8 cellular contexts compared by ENCODE assay signal in the genomic region with DNA sequence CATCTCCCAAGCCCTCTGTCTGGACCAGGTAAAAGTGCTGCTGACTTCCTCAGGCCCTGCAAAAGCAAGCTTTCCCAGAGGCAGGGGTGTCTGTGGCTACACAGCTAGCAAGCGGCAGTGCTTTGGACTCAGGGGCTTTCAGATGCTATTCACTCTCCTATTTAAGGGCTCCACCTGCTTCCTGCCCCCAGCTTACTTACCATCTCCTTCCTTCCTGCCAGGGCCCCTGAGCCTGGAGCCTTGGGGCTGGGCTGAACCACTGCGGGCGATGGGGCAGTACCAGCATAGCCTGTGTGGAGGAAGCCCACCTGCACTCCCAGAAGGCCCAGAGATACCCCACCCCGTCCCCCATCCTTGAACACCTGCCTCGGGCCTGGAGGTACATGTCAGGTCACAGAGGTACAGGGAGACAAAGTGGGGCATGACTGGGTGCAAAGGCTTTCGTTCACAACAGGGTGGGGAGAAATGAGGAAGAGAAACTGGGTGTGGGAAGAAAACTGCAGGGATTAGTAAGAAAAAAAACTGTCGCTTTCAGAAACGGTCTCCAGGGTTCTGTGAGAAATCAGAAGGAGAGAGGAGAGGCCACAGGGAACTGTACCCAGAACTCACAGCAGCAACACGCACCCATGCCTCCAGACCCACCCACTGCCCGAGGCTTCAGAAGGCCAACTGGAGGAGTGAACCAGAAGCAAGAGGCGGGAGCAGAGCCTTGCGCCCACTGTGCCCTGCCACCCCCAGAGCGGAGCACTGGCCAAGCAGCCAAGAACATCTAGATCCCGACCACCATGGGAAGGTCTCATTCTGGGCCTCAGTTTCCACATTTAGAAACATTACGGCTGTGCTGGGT. TPM values are rescaled to one million over a fixed set of nuclear protein-coding genes. Genes with fewer than 3 reads are reported as not detected.
DNase-seq lines count a peak whose midpoint lies in the region; ATAC-seq and TF ChIP-seq lines count a peak whose summit lies in the region.

No MANE protein-coding gene starts in this region.

- no peak for TF ChIP-seq CTCF in mucosa of descending colon (IDR thresholded peaks at IDR 0.05)

- H3K27ac Mint-ChIP-seq in activated T-helper 1 cell treated with anti-CD3 and anti-CD28 coated beads, Interleukin-12 subunit alpha, Interleukin-12 subunit beta, Interleukin-2, Interleukin-4 antibody, amounts not matched to agents 30 ng/mL and 10 ng/mL and 1 ng/mL, durations not matched to agents 14 hours and 24 hours and 36 hours: peak overlapping the region; percentile 85

- TF ChIP-seq POLR2A in GM19193 (IDR thresholded peaks at IDR 0.05; ENCODE audit: extremely low read depth, insufficient read depth, insufficient read length): peak; percentile 46

- peaks cover 61% of the 10 kb centered on the region for H3K4me1 Mint-ChIP-seq in activated T-helper 1 cell treated with anti-CD3 and anti-CD28 coated beads, Interleukin-12 subunit alpha, Interleukin-12 subunit beta, Interleukin-2, Interleukin-4 antibody, amounts not matched to agents 30 ng/mL and 10 ng/mL and 1 ng/mL, durations not matched to agents 14 hours and 24 hours and 36 hours (ENCODE audit: low read depth)

- ATAC-seq in HG03135 (IDR thresholded peaks at IDR 0.05; ENCODE audit: unreplicated experiment) (peak; percentile 46), mucosa of descending colon (peak; percentile 61)

- H3K9me3 ChIP-seq in BLaER1 treated with 17β-estradiol and CSF1 and Interleukin-3, amounts not matched to agents 10 nM and 100 nM (replicated peaks in 1 of 11): peaks cover 15 to 37% (median 33%) of the 10 kb centered on the region in 11 experiments
- H3K9me3 ChIP-seq in mucosa of descending colon: no peaks in the 10 kb centered on the region

- peaks cover 7% of the 10 kb centered on the region for H3K9me3 Mint-ChIP-seq in activated T-helper 1 cell treated with anti-CD3 and anti-CD28 coated beads, Interleukin-12 subunit alpha, Interleukin-12 subunit beta, Interleukin-2, Interleukin-4 antibody, amounts not matched to agents 30 ng/mL and 10 ng/mL and 1 ng/mL, durations not matched to agents 14 hours and 24 hours and 36 hours

- H3K27me3 ChIP-seq in BLaER1 treated with 17β-estradiol and CSF1 and Interleukin-3, amounts not matched to agents 10 nM and 100 nM: no peaks in the 10 kb centered on the region

- H4K20me1 ChIP-seq in BLaER1 treated with 17β-estradiol and CSF1 and Interleukin-3, amounts not matched to agents 10 nM and 100 nM: peaks cover 22 to 98% (median 81%) of the 10 kb centered on the region in 11 experiments

- no peaks in the 10 kb centered on the region for H3K27me3 Mint-ChIP-seq in activated T-helper 1 cell treated with anti-CD3 and anti-CD28 coated beads, Interleukin-12 subunit alpha, Interleukin-12 subunit beta, Interleukin-2, Interleukin-4 antibody, amounts not matched to agents 30 ng/mL and 10 ng/mL and 1 ng/mL, durations not matched to agents 14 hours and 24 hours and 36 hours (ENCODE audit: insufficient read depth)

- peak overlapping the region; percentile 44 to 86 (median 79) for H3K9ac ChIP-seq in BLaER1 treated with 17β-estradiol and CSF1 and Interleukin-3, amounts not matched to agents 10 nM and 100 nM

- H3K4me2 ChIP-seq in BLaER1 treated with 17β-estradiol and CSF1 and Interleukin-3, amounts not matched to agents 10 nM and 100 nM: peak overlapping the region; percentile 87 to 99 (median 97)

- H3K4me3 Mint-ChIP-seq in activated T-helper 1 cell treated with anti-CD3 and anti-CD28 coated beads, Interleukin-12 subunit alpha, Interleukin-12 subunit beta, Interleukin-2, Interleukin-4 antibody, amounts not matched to agents 30 ng/mL and 10 ng/mL and 1 ng/mL, durations not matched to agents 14 hours and 24 hours and 36 hours: peak overlapping the region; percentile 66

- peaks cover 46 to 77% (median 74%) of the 10 kb centered on the region in 11 experiments for H3K36me3 ChIP-seq in BLaER1 treated with 17β-estradiol and CSF1 and Interleukin-3, amounts not matched to agents 10 nM and 100 nM
- H3K36me3 ChIP-seq in mucosa of descending colon (ENCODE audit: low read depth): no peaks in the 10 kb centered on the region

- H3K36me3 Mint-ChIP-seq in activated T-helper 1 cell treated with anti-CD3 and anti-CD28 coated beads, Interleukin-12 subunit alpha, Interleukin-12 subunit beta, Interleukin-2, Interleukin-4 antibody, amounts not matched to agents 30 ng/mL and 10 ng/mL and 1 ng/mL, durations not matched to agents 14 hours and 24 hours and 36 hours (ENCODE audit: low read depth): peaks cover 49% of the 10 kb centered on the region

- H3K27ac ChIP-seq in BLaER1 treated with 17β-estradiol and CSF1 and Interleukin-3, amounts not matched to agents 10 nM and 100 nM: peak overlapping the region; percentile 19 to 96 (median 89); a peak in 21 of 22 replicates

- intact Hi-C loops in activated T-helper 1 cell treated with anti-CD3 and anti-CD28 coated beads, Interleukin-12 subunit alpha, Interleukin-12 subunit beta, Interleukin-2, Interleukin-4 antibody, amounts not matched to agents 30 ng/mL and 10 ng/mL and 1 ng/mL, durations not matched to agents 14 hours and 24 hours and 36 hours (cut with micrococcal nuclease): loop anchor here (5.0 to 10.0 kb wide), 2 partner anchors 35 to 398 kb away; no protein-coding TSS in a partner anchor
- intact Hi-C loops in mucosa of descending colon (cut with DNase I, micrococcal nuclease): loop anchor here in 1 of 2 donors (5.0 kb wide), 1 partner anchor 70 kb away; no protein-coding TSS in a partner anchor

- peak overlapping the region; percentile 31 to 66 (median 50) for H3K4me3 ChIP-seq in BLaER1 treated with 17β-estradiol and CSF1 and Interleukin-3, amounts not matched to agents 10 nM and 100 nM
- H3K4me3 ChIP-seq in mucosa of descending colon: no peak overlapping the region

- peaks cover 91 to 96% (median 92%) of the 10 kb centered on the region in 10 experiments for H3K4me1 ChIP-seq in BLaER1 treated with 17β-estradiol and CSF1 and Interleukin-3, amounts not matched to agents 10 nM and 100 nM
- H3K4me1 ChIP-seq in mucosa of descending colon (ENCODE audit: low read depth): peaks cover 53% of the 10 kb centered on the region

- no peak for DNase-seq in activated T-helper 1 cell treated with anti-CD3 and anti-CD28 coated beads, Interleukin-12 subunit alpha, Interleukin-12 subunit beta, Interleukin-2, Interleukin-4 antibody, amounts not matched to agents 30 ng/mL and 10 ng/mL and 1 ng/mL, durations not matched to agents 14 hours and 24 hours and 36 hours (ENCODE audit: low spot score)
- DNase-seq in mucosa of descending colon (peak; percentile 39 to 64 (median 50)), NCI-H2081 treated with DMSO at 0.1 percent for 48 hours (lab: John Stamatoyannopoulos, UW) (no peak), NCI-H446 (lab: John Stamatoyannopoulos, UW) (no peak)
- no peak for DNase-seq in stimulated activated naive CD4-positive, alpha-beta T cell treated with Interleukin-2 at 50 U/mL for 16 hours (lab: John Stamatoyannopoulos, UW)

RNA-seq across cellular contexts. Expression of a gene that starts 49.5 kb away (rescaled TPM):
- total RNA-seq in activated T-helper 1 cell treated with anti-CD3 and anti-CD28 coated beads, Interleukin-12 subunit alpha, Interleukin-12 subunit beta, Interleukin-2, Interleukin-4 antibody, amounts not matched to agents 30 ng/mL and 10 ng/mL and 1 ng/mL, durations not matched to agents 14 hours and 24 hours and 36 hours: 68.7 and 69.1 TPM in 2 replicates
- 10 to 100 TPM; 40.7 to 59.2 (median 45.0) TPM for total RNA-seq in mucosa of descending colon

RNA-seq across cellular contexts. Expression of a gene that starts 49.6 kb away (rescaled TPM):
- total RNA-seq in activated T-helper 1 cell treated with anti-CD3 and anti-CD28 coated beads, Interleukin-12 subunit alpha, Interleukin-12 subunit beta, Interleukin-2, Interleukin-4 antibody, amounts not matched to agents 30 ng/mL and 10 ng/mL and 1 ng/mL, durations not matched to agents 14 hours and 24 hours and 36 hours: not detected in 2 replicates
- 1 to 10 TPM in 2 of 3 donors, under 1 TPM in 1; 0.87 to 4.6 (median 1.9) TPM for total RNA-seq in mucosa of descending colon

RNA-seq across cellular contexts. Expression of a gene that starts 52.4 kb away (rescaled TPM):
- total RNA-seq in activated T-helper 1 cell treated with anti-CD3 and anti-CD28 coated beads, Interleukin-12 subunit alpha, Interleukin-12 subunit beta, Interleukin-2, Interleukin-4 antibody, amounts not matched to agents 30 ng/mL and 10 ng/mL and 1 ng/mL, durations not matched to agents 14 hours and 24 hours and 36 hours: 118 and 119 TPM in 2 replicates
- 10 to 100 TPM; 49.2 to 94.0 (median 53.7) TPM for total RNA-seq in mucosa of descending colon

Comparison
In these comparisons a context has a peak if more than half of its experiments do, and no peak if none do; other contexts are left out.
1. DNase-seq: peak in mucosa of descending colon (3 of 3); none in activated T-helper 1 cell treated with anti-CD3 and anti-CD28 coated beads, Interleukin-12 subunit alpha, Interleukin-12 subunit beta, Interleukin-2, Interleukin-4 antibody, amounts not matched to agents 30 ng/mL and 10 ng/mL and 1 ng/mL, durations not matched to agents 14 hours and 24 hours and 36 hours (single experiment), stimulated activated naive CD4-positive, alpha-beta T cell treated with Interleukin-2 at 50 U/mL for 16 hours (single experiment), NCI-H2081 treated with DMSO at 0.1 percent for 48 hours (single experiment) and NCI-H446 (0 of 2).